Comparison of ENCODE assay signal across 18 cellular contexts in the genomic region with DNA sequence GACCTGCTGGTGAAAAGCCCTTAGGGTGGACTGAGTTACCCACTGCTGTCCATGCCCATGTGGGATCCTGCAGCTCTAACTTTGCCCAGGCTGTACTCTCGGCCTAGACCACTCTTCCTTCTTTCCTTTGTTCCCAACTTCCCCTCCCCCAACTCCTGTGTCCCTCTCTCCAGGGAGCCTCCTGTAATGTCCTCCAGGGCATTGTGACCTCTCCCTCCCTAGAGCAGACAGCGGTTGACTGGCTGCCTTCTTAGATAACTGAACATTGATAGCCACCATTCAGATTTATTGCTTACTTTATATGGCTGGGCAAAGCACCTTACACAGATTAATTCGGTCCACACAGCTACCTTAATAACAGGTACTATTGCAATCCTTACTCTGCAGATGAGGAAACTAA. TPM values are rescaled to one million over a fixed set of nuclear protein-coding genes. Genes with fewer than 3 reads are reported as not detected.
DNase-seq lines count a peak whose midpoint lies in the region; ATAC-seq and TF ChIP-seq lines count a peak whose summit lies in the region.
"Had no signal": no experiment of that assay in that cellular context is flagged by ENCODE, and none has a peak within 500 bp of the region (broad histone marks: within the 10 kb centered on the region; RNA-seq: fewer than 3 reads in every experiment).

No MANE protein-coding gene starts in this region.

- H3K9ac ChIP-seq in OCI-LY1 (ENCODE audit: low read length), result no peak overlapping the region

- no peaks in the 10 kb centered on the region for H3K9me2 ChIP-seq in OCI-LY1 (ENCODE audit: low read depth, low read length)

- H3K4me3 Mint-ChIP-seq in effector memory CD8-positive, alpha-beta T cell, result peak overlapping the region; percentile 92 to 97
- H3K4me3 Mint-ChIP-seq: neural crest cell had no signal

- H3K27ac ChIP-seq in OCI-LY1 (ENCODE audit: low read depth, low read length, poor library complexity, severe bottlenecking) (peak overlapping the region; percentile 38), psoas muscle (no peak overlapping the region), left ventricle myocardium inferior (replicated peaks) (no peak overlapping the region)
- H3K27ac ChIP-seq: 22Rv1, sigmoid colon had no signal

- TF ChIP-seq CTCF in OCI-LY1 (IDR thresholded peaks at IDR 0.05; ENCODE audit: low read length) (no peak), psoas muscle (IDR thresholded peaks at IDR 0.05) (no peak), left ventricle myocardium inferior (IDR thresholded peaks at IDR 0.05; ENCODE audit: borderline replicate concordance) (no peak)

- H3K4me1 ChIP-seq in OCI-LY1 (ENCODE audit: insufficient read depth, low read length, severe bottlenecking), result peaks cover 75% of the 10 kb centered on the region
- peaks cover 17% of the 10 kb centered on the region for H3K4me1 ChIP-seq in psoas muscle
- peaks cover 5% of the 10 kb centered on the region for H3K4me1 ChIP-seq in left ventricle myocardium inferior
- no peaks in the 10 kb centered on the region for H3K4me1 ChIP-seq in HAP-1

- no peak for ATAC-seq in effector memory CD8-positive, alpha-beta T cell (replicated peaks)
- no peak for ATAC-seq in psoas muscle
- no peak for ATAC-seq in GM21717 (IDR thresholded peaks at IDR 0.05; ENCODE audit: unreplicated experiment)
- ATAC-seq: heart right ventricle, left cardiac atrium had no signal

- intact Hi-C loops in psoas muscle (cut with DNase I) (loop anchor here in 1 of 2 donors (10.0 kb wide), 2 partner anchors 299 to 321 kb away; no protein-coding TSS in a partner anchor), left ventricle myocardium inferior (cut with micrococcal nuclease) (no loop called here)

- in situ Hi-C loops in HAP-1 (cut with MboI; ENCODE audit: low sequenced_read_pairs), result no loop called here

- H3K9me3 ChIP-seq in OCI-LY1 (ENCODE audit: low read length), result no peaks in the 10 kb centered on the region
- H3K9me3 ChIP-seq in psoas muscle, result no peaks in the 10 kb centered on the region
- H3K9me3 ChIP-seq in left ventricle myocardium inferior (replicated peaks), result no peaks in the 10 kb centered on the region
- no peaks in the 10 kb centered on the region for H3K9me3 ChIP-seq in HAP-1
- H3K9me3 ChIP-seq: Caco-2, heart right ventricle, sigmoid colon had no signal

- 83 to 94% (median 94%) methylated on average over 3 of the region's 3 CpGs for WGBS in psoas muscle, 3 donors

- H3K27me3 Mint-ChIP-seq in effector memory CD8-positive, alpha-beta T cell, result no peaks in the 10 kb centered on the region

- DNase-seq in NCI-H146 (lab: John Stamatoyannopoulos, UW) (peak; percentile 25), NCI-H146 treated with DMSO at 0.1 percent for 48 hours (lab: John Stamatoyannopoulos, UW; ENCODE audit: unreplicated experiment) (no peak), psoas muscle (no peak), left ventricle myocardium inferior (no peak), HAP-1 (ENCODE audit: low spot score in 2 of 2) (no peak)
- no peak for DNase-seq in effector memory CD8-positive, alpha-beta T cell
- DNase-seq: Caco-2, cerebellar nuclear complex, erythroblast, heart right ventricle, left cardiac atrium, NCI-H1092, NCI-H345, sigmoid colon had no signal

- peak overlapping the region; percentile 95 to 98 for H3K27ac Mint-ChIP-seq in effector memory CD8-positive, alpha-beta T cell

- peak overlapping the region; percentile 85 for H3K4me2 ChIP-seq in OCI-LY1 (ENCODE audit: low read length)

- peaks cover 67% of the 10 kb centered on the region for H3K36me3 Mint-ChIP-seq in effector memory CD8-positive, alpha-beta T cell (ENCODE audit: insufficient read depth)

- no peak overlapping the region for H2AFZ ChIP-seq in OCI-LY1 (ENCODE audit: low read length)

- H3K79me2 ChIP-seq in OCI-LY1 (ENCODE audit: insufficient read depth, low read length), result peaks cover 91% of the 10 kb centered on the region

- H3K4me3 ChIP-seq in OCI-LY1 (ENCODE audit: low read depth, low read length, poor library complexity, severe bottlenecking) (peak overlapping the region; percentile 21), psoas muscle (peak overlapping the region; percentile 80), left ventricle myocardium inferior (no peak overlapping the region), HAP-1 (no peak overlapping the region)
- H3K4me3 ChIP-seq: heart right ventricle, sigmoid colon had no signal

- peaks cover 65 to 81% of the 10 kb centered on the region in 2 donors for H3K4me1 Mint-ChIP-seq in effector memory CD8-positive, alpha-beta T cell (ENCODE audit: low read depth in 2 of 2)

- H4K20me1 ChIP-seq in OCI-LY1 (ENCODE audit: insufficient read depth, low read length), result no peaks in the 10 kb centered on the region

- H3K9me3 Mint-ChIP-seq in effector memory CD8-positive, alpha-beta T cell, result no peaks in the 10 kb centered on the region

- H3F3A ChIP-seq in OCI-LY1 (ENCODE audit: insufficient read depth, low read length), result no peaks in the 10 kb centered on the region

- H3K36me3 ChIP-seq in OCI-LY1 (ENCODE audit: insufficient read depth, low read length) (peaks cover 50% of the 10 kb centered on the region), psoas muscle (ENCODE audit: insufficient read depth in 1 of 2, low read depth in 1 of 2) (peaks cover 0 to 80% of the 10 kb centered on the region in 2 donors), left ventricle myocardium inferior (no peaks in the 10 kb centered on the region), HAP-1 (replicated peaks) (no peaks in the 10 kb centered on the region)
- H3K36me3 ChIP-seq: heart right ventricle, sigmoid colon had no signal

- H3K27me3 ChIP-seq in OCI-LY1 (ENCODE audit: insufficient read depth, low read length) (no peaks in the 10 kb centered on the region), psoas muscle (ENCODE audit: insufficient read depth in 3 of 3, low read length in 2 of 3) (no peaks in the 10 kb centered on the region), left ventricle myocardium inferior (ENCODE audit: low read depth) (peaks cover 72% of the 10 kb centered on the region), HAP-1 (ENCODE audit: low read depth) (peaks cover 18% of the 10 kb centered on the region)
- H3K27me3 ChIP-seq: sigmoid colon had no signal

RNA-seq across cellular contexts. Expression of gene RUNX1, which starts 5.0 kb away (rescaled TPM):
- total RNA-seq in psoas muscle, result 100 to 1,000 TPM in 1 of 4 donors, 10 to 100 TPM in 3; 30.1 to 230 (median 55.7) TPM
- polyA plus RNA-seq in psoas muscle, result 10 to 100 TPM in 2 of 3 donors, 1 to 10 TPM in 1; 8.7 to 19.2 (median 13.5) TPM
- total RNA-seq in left ventricle myocardium inferior, result 1.5 TPM

Comparison
In these comparisons a context has a peak if more than half of its experiments do, and no peak if none do; other contexts are left out.
1. H3K4me3 ChIP-seq: peak in OCI-LY1 (single experiment) and psoas muscle (single experiment); none in left ventricle myocardium inferior (single experiment) and HAP-1 (single experiment).
2. RNA of gene RUNX1, which starts 5.0 kb away (total RNA-seq): 30.1 to 230 TPM in psoas muscle; 1.5 TPM in left ventricle myocardium inferior (single experiment); every median in the first group is over 10 times any median in the second.